Comparison of ENCODE assay signal across 8 cellular contexts in genomic region chr22:36252754-36253522, GRCh38. TPM values are rescaled to one million over a fixed set of nuclear protein-coding genes. Genes with fewer than 3 reads are reported as not detected.
A peak's percentile ranks its signal among the peaks of the same experiment; 100 is the strongest.
DNase-seq lines count a peak whose midpoint lies in the region; ATAC-seq and TF ChIP-seq lines count a peak whose summit lies in the region.

A gene with protein sequence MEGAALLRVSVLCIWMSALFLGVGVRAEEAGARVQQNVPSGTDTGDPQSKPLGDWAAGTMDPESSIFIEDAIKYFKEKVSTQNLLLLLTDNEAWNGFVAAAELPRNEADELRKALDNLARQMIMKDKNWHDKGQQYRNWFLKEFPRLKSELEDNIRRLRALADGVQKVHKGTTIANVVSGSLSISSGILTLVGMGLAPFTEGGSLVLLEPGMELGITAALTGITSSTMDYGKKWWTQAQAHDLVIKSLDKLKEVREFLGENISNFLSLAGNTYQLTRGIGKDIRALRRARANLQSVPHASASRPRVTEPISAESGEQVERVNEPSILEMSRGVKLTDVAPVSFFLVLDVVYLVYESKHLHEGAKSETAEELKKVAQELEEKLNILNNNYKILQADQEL (plus strand): TSS chr22:36253133. CDS start chr22:36254956, 1,823 bp downstream.

- TF ChIP-seq CTCF in GM10248 (IDR thresholded peaks at IDR 0.05; ENCODE audit: control extremely low read depth, extremely low read depth, low read depth, missing control alignments), result no peak

- H3K27ac Mint-ChIP-seq in naive thymus-derived CD8-positive, alpha-beta T cell, result peak within 1 kb of the TSS; percentile 90 to 98 (median 96)

- H3K9ac ChIP-seq in endocrine pancreas (ENCODE audit: control insufficient read depth, insufficient read depth, low read length), result no peak within 1 kb of the TSS

- H3K4me3 Mint-ChIP-seq in naive thymus-derived CD8-positive, alpha-beta T cell, result peak within 1 kb of the TSS; percentile 90 to 98 (median 95)

- peaks cover 0 to 21% (median 6%) of the 10 kb centered on the region in 3 donors for H3K36me3 Mint-ChIP-seq in naive thymus-derived CD8-positive, alpha-beta T cell

- peaks cover 29 to 49% (median 46%) of the 10 kb centered on the region in 4 donors for H3K4me1 Mint-ChIP-seq in naive thymus-derived CD8-positive, alpha-beta T cell

- CTCF ChIA-PET in GM10248 (lab: Yijun Ruan, JAX), result interaction anchor here (0.9 to 5.7 kb wide), 4 partner anchors 10 to 34 kb away, joined by 3 to 46 read pairs (median 12); partner anchors contain the start of gene APOL2

- H3K27me3 ChIP-seq in endocrine pancreas (ENCODE audit: control insufficient read depth, insufficient read depth, low read length), result no peaks in the 10 kb centered on the region

- H3K36me3 ChIP-seq in endocrine pancreas (ENCODE audit: control insufficient read depth, insufficient read depth, low read length), result no peaks in the 10 kb centered on the region

- peak; percentile 67 for ATAC-seq in HG02852 (IDR thresholded peaks at IDR 0.05; ENCODE audit: unreplicated experiment)
- ATAC-seq in naive thymus-derived CD8-positive, alpha-beta T cell, result peak; percentile 91 to 95
- no peak for ATAC-seq in HG02588 (IDR thresholded peaks at IDR 0.05; ENCODE audit: unreplicated experiment)
- ATAC-seq in HG03378 (IDR thresholded peaks at IDR 0.05; ENCODE audit: unreplicated experiment), result no peak

- POLR2A ChIA-PET in GM10248 (lab: Yijun Ruan, JAX), result interaction anchor here (0.5 kb wide), 1 partner anchor 61 kb away, joined by 3 read pairs; no protein-coding TSS in a partner anchor
- POLR2A ChIA-PET in naive thymus-derived CD8-positive, alpha-beta T cell (lab: Charles Lee), result interaction anchor here (0.5 to 2.5 kb wide), 6 partner anchors 9 to 277 kb away, joined by 3 to 10 read pairs (median 3); partner anchors contain the start of gene APOL2

- peak within 1 kb of the TSS; percentile 41 for H3K4me3 ChIP-seq in endocrine pancreas (ENCODE audit: control insufficient read depth, insufficient read depth, low read length)

- no peaks in the 10 kb centered on the region for H3K9me3 ChIP-seq in endocrine pancreas (ENCODE audit: control insufficient read depth, low read length)

- no peaks in the 10 kb centered on the region for H3K27me3 Mint-ChIP-seq in naive thymus-derived CD8-positive, alpha-beta T cell

- peaks cover 0 to 5% (median 0%) of the 10 kb centered on the region in 9 donors for H3K9me3 Mint-ChIP-seq in naive thymus-derived CD8-positive, alpha-beta T cell

- DNase-seq in GM10248 (ENCODE audit: extremely low spot score) (peak; percentile 66), DMS 273 treated with DMSO at 0.1 percent for 48 hours (lab: John Stamatoyannopoulos, UW) (no peak)
- DNase-seq in activated CD4-positive, alpha-beta T cell treated with anti-CD3 and anti-CD28 coated beads for 4 hours, result peak; percentile 55 to 58
- peak in 6 of 10 donors; percentile 21 to 66 (median 49) for DNase-seq in naive thymus-derived CD8-positive, alpha-beta T cell

- H3K4me1 ChIP-seq in endocrine pancreas (ENCODE audit: control insufficient read depth, insufficient read depth, low read length), result no peaks in the 10 kb centered on the region

RNA-seq across cellular contexts. Expression of the gene that starts here (rescaled TPM):
- 10 to 100 TPM; 15.3 to 16.5 TPM for total RNA-seq in naive thymus-derived CD8-positive, alpha-beta T cell
- polyA plus RNA-seq in naive thymus-derived CD8-positive, alpha-beta T cell, result 10 to 100 TPM in 1 of 3 donors, 1 to 10 TPM in 2; 3.3 to 11.8 (median 4.6) TPM

Comparison
In these comparisons a context has a peak if more than half of its experiments do, and no peak if none do; other contexts are left out.
1. ATAC-seq: peak in HG02852 (single experiment) and naive thymus-derived CD8-positive, alpha-beta T cell (2 of 2); none in HG02588 (single experiment) and HG03378 (single experiment).